ENCODE assay signal across 14 cellular contexts in genomic region chr1:5312870-5313269, GRCh38.
DNase-seq lines count a peak whose midpoint lies in the region; ATAC-seq and TF ChIP-seq lines count a peak whose summit lies in the region.
"Had no signal": no experiment of that assay in that cellular context is flagged by ENCODE, and none has a peak within 500 bp of the region (broad histone marks: within the 10 kb centered on the region; RNA-seq: fewer than 3 reads in every experiment).

No MANE protein-coding gene starts in this region.

- H3K79me2 ChIP-seq in H9 (ENCODE audit: insufficient read depth, low read length), result no peaks in the 10 kb centered on the region

- no peak overlapping the region for H4K5ac ChIP-seq in H9 (ENCODE audit: insufficient read length, low read depth, low read length)

- no peaks in the 10 kb centered on the region for H3K79me1 ChIP-seq in H9 (ENCODE audit: insufficient read depth, low read depth, low read length, poor library complexity, severe bottlenecking)
- no peaks in the 10 kb centered on the region for H3K79me1 ChIP-seq in neuronal stem cell (ENCODE audit: low read depth, low read length)

- H3K4me2 ChIP-seq in H9 (ENCODE audit: insufficient read depth, insufficient read length, low read length) (no peak overlapping the region), neuronal stem cell (ENCODE audit: insufficient read depth, low read length, poor library complexity, severe bottlenecking) (no peak overlapping the region)

- no peak overlapping the region for H3K27ac ChIP-seq in H9 (ENCODE audit: insufficient read length, low read depth, low read length)
- no peak overlapping the region for H3K27ac ChIP-seq in neuronal stem cell (replicated peaks; ENCODE audit: low read length)

- no CpG with 5 or more reads among the region's 11 CpGs for WGBS in H9 (ENCODE audit: extremely low coverage, insufficient read length, low lambda C conversion rate)
- WGBS in neuronal stem cell (ENCODE audit: extremely low coverage in 2 of 2, insufficient read length in 2 of 2, insufficient replicate concordance in 1 of 2), 2 donors, result no CpG with 5 or more reads among the region's 11 CpGs

- H3K14ac ChIP-seq in H9 (ENCODE audit: insufficient read depth, low read length), result peak overlapping the region; percentile 13; the same call in 1 of the 2 replicates
- no peak overlapping the region for H3K14ac ChIP-seq in neuronal stem cell (ENCODE audit: low read length)

- no peak for ATAC-seq in activated CD4-positive, alpha-beta T cell treated with anti-CD3 and anti-CD28 coated beads for 36 hours
- ATAC-seq in GM18867 (IDR thresholded peaks at IDR 0.05; ENCODE audit: unreplicated experiment), result no peak
- ATAC-seq: K562 had no signal

- POLR2A ChIA-PET in activated CD4-positive, alpha-beta T cell treated with anti-CD3 and anti-CD28 coated beads for 36 hours (lab: Charles Lee), result no interaction called here

- H2BK5ac ChIP-seq in H9 (ENCODE audit: insufficient read length, low read length) (no peak overlapping the region), neuronal stem cell (ENCODE audit: low read length) (no peak overlapping the region)

- H3T11ph ChIP-seq in H9 (ENCODE audit: low read length), result no peak overlapping the region

- H3K4me1 ChIP-seq in H9 (ENCODE audit: insufficient read depth, low read length) (no peaks in the 10 kb centered on the region), neuronal stem cell (ENCODE audit: control insufficient read depth in 2 of 2, insufficient read depth in 1 of 2, low read depth in 1 of 2, low read length in 2 of 2) (peaks cover 0 to 16% of the 10 kb centered on the region in 2 donors)

- H2BK12ac ChIP-seq in H9 (ENCODE audit: insufficient read length, low read depth, low read length), result no peak overlapping the region
- peak overlapping the region; percentile 67 for H2BK12ac ChIP-seq in neuronal stem cell (ENCODE audit: low read length)

- no peak overlapping the region for H2BK15ac ChIP-seq in H9 (ENCODE audit: low read depth, low read length)
- H2BK15ac ChIP-seq in neuronal stem cell (ENCODE audit: low read length), result peak overlapping the region; percentile 34

- peaks cover 30% of the 10 kb centered on the region for H3K27me3 Mint-ChIP-seq in H9 (ENCODE audit: low read depth)
- H3K27me3 Mint-ChIP-seq in activated CD4-positive, alpha-beta T cell treated with anti-CD3 and anti-CD28 coated beads for 36 hours, result no peaks in the 10 kb centered on the region

- H3K4me3 ChIP-seq in neuronal stem cell (ENCODE audit: low read length in 2 of 2), result no peak overlapping the region
- H3K4me3 ChIP-seq: K562 had no signal

- no peak overlapping the region for H3K56ac ChIP-seq in H9 (ENCODE audit: insufficient read length, low read depth, low read length)

- H4K20me1 ChIP-seq in H9 (ENCODE audit: control insufficient read depth, insufficient read depth, insufficient read length), result no peaks in the 10 kb centered on the region

- CTCF ChIA-PET in activated CD4-positive, alpha-beta T cell treated with anti-CD3 and anti-CD28 coated beads for 36 hours (lab: Charles Lee), result no interaction called here

- H3K18ac ChIP-seq in H9 (ENCODE audit: insufficient read length, low read depth, low read length), result no peak overlapping the region
- H3K18ac ChIP-seq in neuronal stem cell (ENCODE audit: low read length), result peak overlapping the region; percentile 6

- H3K36me3 ChIP-seq in neuronal stem cell (replicated peaks in 1 of 2; ENCODE audit: control insufficient read depth in 2 of 2, insufficient read depth in 2 of 2, low read length in 2 of 2), result no peaks in the 10 kb centered on the region

- H2BK20ac ChIP-seq in H9 (ENCODE audit: low read depth, low read length, poor library complexity, severe bottlenecking), result no peak overlapping the region

- H3K4ac ChIP-seq in H9 (ENCODE audit: low read depth, low read length), result no peak overlapping the region
- H3K4ac ChIP-seq in neuronal stem cell (ENCODE audit: low read length), result no peak overlapping the region

- H3K9me3 ChIP-seq in H9 (ENCODE audit: control insufficient read depth, low read depth, low read length) (no peaks in the 10 kb centered on the region), neuronal stem cell (replicated peaks in 1 of 2; ENCODE audit: control insufficient read depth in 2 of 2, insufficient read depth in 1 of 2, low read depth in 1 of 2, low read length in 2 of 2) (no peaks in the 10 kb centered on the region)

- H3K23me2 ChIP-seq in H9 (ENCODE audit: insufficient read length, low read depth, low read length, poor library complexity, severe bottlenecking), result no peaks in the 10 kb centered on the region

- H2AK5ac ChIP-seq in H9 (ENCODE audit: insufficient read length, low read length) (no peak overlapping the region), neuronal stem cell (ENCODE audit: low read depth, low read length) (peak overlapping the region; percentile 16)

- DNase-seq in DMS53 (lab: John Stamatoyannopoulos, UW), result peak; percentile 31
- DNase-seq in DMS53 treated with DMSO at 0.1 percent for 48 hours (lab: John Stamatoyannopoulos, UW; ENCODE audit: unreplicated experiment), result no peak
- no peak for DNase-seq in H9
- DNase-seq in left kidney (ENCODE audit: low read depth, low spot score), result peak; percentile 84
- DNase-seq in neuronal stem cell (ENCODE audit: low spot score), result no peak
- DNase-seq in activated CD4-positive, alpha-beta T cell treated with anti-CD3 and anti-CD28 coated beads for 36 hours, result no peak
- no peak for DNase-seq in iPS-NIHi7 (ENCODE audit: extremely low spot score)
- DNase-seq: 8988T, COR-L47, NCI-H1105, NCI-H187 had no signal

- intact Hi-C loops in activated CD4-positive, alpha-beta T cell treated with anti-CD3 and anti-CD28 coated beads for 36 hours (cut with DNase I, micrococcal nuclease), result no loop called here

- no peak overlapping the region for H3K4me3 Mint-ChIP-seq in H9
- no peak overlapping the region for H3K4me3 Mint-ChIP-seq in activated CD4-positive, alpha-beta T cell treated with anti-CD3 and anti-CD28 coated beads for 36 hours
- H3K4me3 Mint-ChIP-seq: B cell had no signal

- H3K27me3 ChIP-seq in H9 (ENCODE audit: insufficient read depth, low read length) (no peaks in the 10 kb centered on the region), neuronal stem cell (ENCODE audit: control insufficient read depth in 3 of 3, insufficient read depth in 3 of 3, low read depth in 1 of 3, low read length in 3 of 3) (no peaks in the 10 kb centered on the region)

- H2BK120ac ChIP-seq in H9 (ENCODE audit: low read depth, low read length, poor library complexity, severe bottlenecking) (no peak overlapping the region), neuronal stem cell (ENCODE audit: low read depth, low read length) (no peak overlapping the region)

- no peak overlapping the region for H3K27ac Mint-ChIP-seq in H9
- no peak overlapping the region for H3K27ac Mint-ChIP-seq in activated CD4-positive, alpha-beta T cell treated with anti-CD3 and anti-CD28 coated beads for 36 hours
- H3K27ac Mint-ChIP-seq: B cell had no signal

- no peaks in the 10 kb centered on the region for H3K36me3 Mint-ChIP-seq in H9 (ENCODE audit: insufficient read depth in 1 of 3, low read depth in 3 of 3)
- no peaks in the 10 kb centered on the region for H3K36me3 Mint-ChIP-seq in activated CD4-positive, alpha-beta T cell treated with anti-CD3 and anti-CD28 coated beads for 36 hours (ENCODE audit: low read depth)

- H4K91ac ChIP-seq in H9 (ENCODE audit: insufficient read length, low read depth, low read length) (no peak overlapping the region), neuronal stem cell (ENCODE audit: low read depth, low read length, poor library complexity) (no peak overlapping the region)

- no peak for TF ChIP-seq CTCF in H9 (conservative IDR thresholded peaks at IDR 0.05)

- no peak overlapping the region for H2AFZ ChIP-seq in H9 (ENCODE audit: low read length)
- H2AFZ ChIP-seq in neuronal stem cell (ENCODE audit: low read length), result no peak overlapping the region

- H3K4me1 Mint-ChIP-seq in H9, result peaks cover 12 to 19% of the 10 kb centered on the region in 2 experiments; a peak in 3 of 4 replicates
- no peaks in the 10 kb centered on the region for H3K4me1 Mint-ChIP-seq in activated CD4-positive, alpha-beta T cell treated with anti-CD3 and anti-CD28 coated beads for 36 hours
- H3K4me1 Mint-ChIP-seq: B cell had no signal

- H3K9me3 Mint-ChIP-seq in H9, result no peaks in the 10 kb centered on the region; a peak in 1 of 5 replicates
- H3K9me3 Mint-ChIP-seq in activated CD4-positive, alpha-beta T cell treated with anti-CD3 and anti-CD28 coated beads for 36 hours (ENCODE audit: low read depth), result no peaks in the 10 kb centered on the region

- H3K23ac ChIP-seq in H9 (ENCODE audit: insufficient read length, low read depth, low read length), result no peak overlapping the region
- H3K23ac ChIP-seq in neuronal stem cell (ENCODE audit: low read depth, low read length, poor library complexity), result no peak overlapping the region

- no peak overlapping the region for H4K8ac ChIP-seq in H9 (replicated peaks; ENCODE audit: insufficient read length, low read depth, low read length)
- H4K8ac ChIP-seq in neuronal stem cell (ENCODE audit: low read depth, low read length), result no peak overlapping the region

- H3K9ac ChIP-seq in H9 (ENCODE audit: extremely low read depth, insufficient read length, low read length) (no peak overlapping the region), neuronal stem cell (ENCODE audit: low read depth, low read length, poor library complexity) (no peak overlapping the region)

Comparison
In these comparisons a context has a peak if more than half of its experiments do, and no peak if none do; other contexts are left out.
1. DNase-seq: peak in DMS53 (single experiment) and left kidney (single experiment); none in DMS53 treated with DMSO at 0.1 percent for 48 hours (single experiment), H9 (single experiment), neuronal stem cell (single experiment), activated CD4-positive, alpha-beta T cell treated with anti-CD3 and anti-CD28 coated beads for 36 hours (single experiment) and iPS-NIHi7 (single experiment).